1 cellular context compared by ENCODE assay signal in the genomic region with DNA sequence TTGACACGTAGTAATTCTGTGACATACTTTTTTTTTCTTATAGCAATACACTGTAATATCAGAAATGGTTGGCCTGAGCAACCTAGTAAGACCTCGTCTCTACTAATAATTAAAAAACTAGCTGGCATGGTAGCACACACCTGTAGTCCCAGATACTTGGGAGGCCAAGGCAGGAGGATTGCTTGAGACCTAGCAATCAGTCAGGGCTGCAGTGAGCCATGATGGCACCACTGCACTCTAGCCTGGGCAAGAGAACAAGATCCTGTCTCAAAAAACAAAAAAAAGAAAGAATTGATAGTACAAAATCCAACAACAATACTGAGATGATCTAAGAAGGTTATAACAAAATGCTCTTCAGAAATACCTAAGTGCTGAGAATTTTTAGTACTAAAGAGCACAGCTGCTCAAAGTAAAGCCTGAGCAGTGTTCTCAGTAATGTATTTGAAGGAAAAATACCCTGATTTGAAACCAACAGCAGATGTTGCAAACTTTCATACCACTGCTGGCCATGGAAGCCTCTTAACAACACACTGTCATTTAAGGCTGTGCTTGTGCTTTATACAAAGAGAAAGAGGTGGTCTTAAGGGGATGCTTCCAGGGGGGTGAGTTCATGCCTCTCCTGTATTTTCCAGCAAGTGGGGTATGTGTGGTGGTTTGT.
TF ChIP-seq lines count a peak whose summit lies in the region.

No MANE protein-coding gene starts in this region.

TF ChIP-seq in IMR-90, 13 proteins besides CTCF, POLR2A, EP300 and RAD21 (continued from another document):
- TF ChIP-seq SMC3 (IDR thresholded peaks at IDR 0.05; ENCODE audit: low read depth, low read length) (no peak), CEBPB (IDR thresholded peaks at IDR 0.05; ENCODE audit: low read depth, low read length) (no peak), RFX5 (IDR thresholded peaks at IDR 0.05; ENCODE audit: low read depth, low read length) (no peak)
